ENCODE assay signal across 1 cellular context in genomic region chr3:38210141-38210757, GRCh38.
TF ChIP-seq lines count a peak whose summit lies in the region.

No MANE protein-coding gene starts in this region.

TF ChIP-seq in GM12878, 131 proteins besides CTCF, POLR2A, EP300 and RAD21 (continued from another document):
- TF ChIP-seq CUX1 (IDR thresholded peaks at IDR 0.05; ENCODE audit: insufficient replicate concordance, low read depth, low read length): peak; percentile 61
- TF ChIP-seq CBFB (IDR thresholded peaks at IDR 0.05; ENCODE audit: low read depth): no peak
- no peak for TF ChIP-seq MLLT1 (IDR thresholded peaks at IDR 0.05)
- TF ChIP-seq RUNX3 (IDR thresholded peaks at IDR 0.05; ENCODE audit: low read length): peak; percentile 48; the same call in 1 of the 2 replicates
- TF ChIP-seq JUND (IDR thresholded peaks at IDR 0.05; ENCODE audit: low read depth, low read length): no peak
- TF ChIP-seq USF1 (IDR thresholded peaks at IDR 0.05; ENCODE audit: borderline replicate concordance, extremely low read length, insufficient read depth, low read depth, low read length): no peak
- TF ChIP-seq SKIL (IDR thresholded peaks at IDR 0.05; ENCODE audit: low read depth, poor library complexity, severe bottlenecking): no peak
- peak; percentile 55 to 66; a peak in 2 of 4 replicates for TF ChIP-seq IKZF2 (IDR thresholded peaks at IDR 0.05)
- peak; percentile 33; the same call in 1 of the 2 replicates for TF ChIP-seq ZNF687 (IDR thresholded peaks at IDR 0.05)
- no peak for TF ChIP-seq ESRRA (IDR thresholded peaks at IDR 0.05; ENCODE audit: low read length)
- TF ChIP-seq RBBP5 (conservative IDR thresholded peaks at IDR 0.05): no peak
- no peak for TF ChIP-seq SMAD5 (IDR thresholded peaks at IDR 0.05; ENCODE audit: low read depth)
- peak; percentile 82 for TF ChIP-seq MEF2B (IDR thresholded peaks at IDR 0.05; ENCODE audit: partially characterized antibody, poor library complexity, severe bottlenecking)
- no peak for TF ChIP-seq FOXK2 (IDR thresholded peaks at IDR 0.05)
- no peak for TF ChIP-seq SMARCA5 (IDR thresholded peaks at IDR 0.05)
- TF ChIP-seq SMC3 (IDR thresholded peaks at IDR 0.05; ENCODE audit: borderline replicate concordance, low read length): no peak
- TF ChIP-seq CHD2 (IDR thresholded peaks at IDR 0.05; ENCODE audit: borderline replicate concordance, low read depth, low read length): no peak
- no peak for TF ChIP-seq SRF (IDR thresholded peaks at IDR 0.05; ENCODE audit: low read depth in 2 of 2, low read length in 2 of 2)
- 0 out of 2 replicates have a peak, but pooled peaks have one; percentile 18 for TF ChIP-seq MTA2 (IDR thresholded peaks at IDR 0.05; ENCODE audit: low read depth)
- TF ChIP-seq RELB (IDR thresholded peaks at IDR 0.05; ENCODE audit: low read depth): peak; percentile 57
- TF ChIP-seq EZH2 (IDR thresholded peaks at IDR 0.05; ENCODE audit: borderline replicate concordance, control insufficient read depth, low read depth, low read length): no peak
- no peak for TF ChIP-seq HDAC2 (IDR thresholded peaks at IDR 0.05)
- TF ChIP-seq BACH1 (IDR thresholded peaks at IDR 0.05; ENCODE audit: borderline replicate concordance): no peak
- no peak for TF ChIP-seq BCL11A (IDR thresholded peaks at IDR 0.05; ENCODE audit: low read depth, low read length)
- no peak for TF ChIP-seq MXI1 (IDR thresholded peaks at IDR 0.05; ENCODE audit: low read depth, low read length)
- no peak for TF ChIP-seq ZNF217 (IDR thresholded peaks at IDR 0.05)
- no peak for TF ChIP-seq BMI1 (IDR thresholded peaks at IDR 0.05; ENCODE audit: borderline replicate concordance)
- TF ChIP-seq SPI1 (IDR thresholded peaks at IDR 0.05; ENCODE audit: borderline replicate concordance, insufficient read depth, low read depth, low read length): peak; percentile 67; the same call in 1 of the 2 replicates
- no peak for TF ChIP-seq TCF7 (IDR thresholded peaks at IDR 0.05; ENCODE audit: borderline replicate concordance)
- no peak for TF ChIP-seq POLR2AphosphoS5 (IDR thresholded peaks at IDR 0.05; ENCODE audit: low read length)
- TF ChIP-seq PAX8 (IDR thresholded peaks at IDR 0.05): no peak
- TF ChIP-seq ZBTB4 (CRISPR knock-in tag; IDR thresholded peaks at IDR 0.05): no peak
- TF ChIP-seq ZBTB33 (IDR thresholded peaks at IDR 0.05): no peak
TF ChIP-seq in GM12878: peak in this region for 10.
